ENCODE assay signal across 8 cellular contexts in genomic region chr7:112391841-112392286, GRCh38. TPM values are rescaled to one million over a fixed set of nuclear protein-coding genes. Genes with fewer than 3 reads are reported as not detected.
DNase-seq lines count a peak whose midpoint lies in the region; ATAC-seq and TF ChIP-seq lines count a peak whose summit lies in the region.
"Not testable (repeated sequence)": the region's sequence is repeated elsewhere in the genome, so short reads cannot be mapped to it uniquely, and the experiment has no call there.

No MANE protein-coding gene starts in this region.

- H3K4me3 ChIP-seq in osteoblast (ENCODE audit: insufficient read depth, low read length), result peak overlapping the region; percentile 76

- peaks cover 28% of the 10 kb centered on the region for H3K27me3 ChIP-seq in osteoblast (ENCODE audit: insufficient read depth, low read length)

- peak overlapping the region; percentile 95 for H2AFZ ChIP-seq in osteoblast (ENCODE audit: low read length)

- intact Hi-C loops in cardiac septum (cut with DNase I), result not testable (repeated sequence)

- not testable (repeated sequence) for H3K79me2 ChIP-seq in osteoblast (ENCODE audit: insufficient read depth, low read length)

- DNase-seq in ELF-1 (ENCODE audit: low read depth, low spot score) (peak; percentile 75), NCI-H1694 (lab: John Stamatoyannopoulos, UW) (peak; percentile 78), T-helper 1 cell (peak; percentile 39 to 61 (median 57)), cardiac septum (ENCODE audit: low spot score) (peak; percentile 83), osteoblast (ENCODE audit: insufficient read length, low spot score, missing footprints) (peak; percentile 60), substantia nigra (lab: John Stamatoyannopoulos, UW) (peak in 37 of 49 donors; percentile 1 to 83 (median 43))
- peak; percentile 51 for DNase-seq in activated naive CD8-positive, alpha-beta T cell treated with anti-CD3 and anti-CD28 coated beads, Interleukin-2, amount 50 U/mL, for 16 hours (ENCODE audit: low read depth, low spot score)

- H3K9me3 ChIP-seq in osteoblast (ENCODE audit: low read depth, low read length), result not testable (repeated sequence)

- not testable (repeated sequence) for H3K27ac ChIP-seq in osteoblast (ENCODE audit: low read depth, low read length)
- H3K27ac ChIP-seq in substantia nigra (ENCODE audit: low read depth, low read length, poor library complexity, severe bottlenecking), result peak overlapping the region; percentile 61

- not testable (repeated sequence) for H3K4me1 ChIP-seq in osteoblast (ENCODE audit: insufficient read depth, low read length)

- H3K36me3 ChIP-seq in osteoblast (ENCODE audit: insufficient read depth, low read length), result not testable (repeated sequence)

- not testable (repeated sequence) for TF ChIP-seq CTCF in osteoblast (IDR thresholded peaks at IDR 0.05; ENCODE audit: extremely low read depth, low read depth, low read length)

- H4K20me1 ChIP-seq in osteoblast (ENCODE audit: insufficient read depth, low read length), result not testable (repeated sequence)

- ATAC-seq in HG02623 (IDR thresholded peaks at IDR 0.05; ENCODE audit: unreplicated experiment), result peak; percentile 60

- peak overlapping the region; percentile 86 for H3K4me2 ChIP-seq in osteoblast (ENCODE audit: insufficient read depth, low read length)

RNA-seq across cellular contexts. Expression of gene IFRD1, which starts 58.4 kb away (rescaled TPM):
- total RNA-seq in cardiac septum (51.2 TPM), osteoblast (90.5 and 107 TPM in 2 replicates)
